ENCODE assay signal across 13 cellular contexts in the genomic region with DNA sequence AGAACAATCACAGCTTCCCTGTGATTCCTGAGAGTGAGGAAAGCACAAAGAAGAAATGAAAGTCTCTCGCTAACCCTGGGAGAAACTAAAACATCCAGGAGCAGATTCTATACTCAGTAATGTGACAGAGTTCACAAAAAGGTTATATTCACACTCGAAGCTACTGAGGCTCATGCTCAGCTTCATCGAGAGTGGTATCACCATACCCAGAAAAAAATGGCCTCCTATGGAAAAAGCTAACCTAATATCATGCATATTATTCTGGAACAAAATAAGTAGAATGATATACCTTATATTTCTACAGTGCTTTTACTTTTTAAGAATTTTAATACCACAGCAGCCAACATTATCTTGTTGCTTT. TPM values are rescaled to one million over a fixed set of nuclear protein-coding genes. Genes with fewer than 3 reads are reported as not detected.
DNase-seq lines count a peak whose midpoint lies in the region; ATAC-seq lines count a peak whose summit lies in the region.
"Had no signal": no experiment of that assay in that cellular context is flagged by ENCODE, and none has a peak within 500 bp of the region (broad histone marks: within the 10 kb centered on the region; RNA-seq: fewer than 3 reads in every experiment).

No MANE protein-coding gene starts in this region.

- H3K4me3 ChIP-seq in BLaER1: no peak overlapping the region
- no peak overlapping the region for H3K4me3 ChIP-seq in mesodermal cell (ENCODE audit: extremely low read depth, insufficient read depth, low read length, poor library complexity, severe bottlenecking)

- H3K4me1 ChIP-seq in BLaER1 (peaks cover 40% of the 10 kb centered on the region), mesodermal cell (ENCODE audit: control insufficient read depth, insufficient read depth, low read length, poor library complexity, severe bottlenecking) (peaks cover 8% of the 10 kb centered on the region)

- H3K27ac ChIP-seq in BLaER1 (peak overlapping the region; percentile 67), mesodermal cell (ENCODE audit: low read depth, low read length, severe bottlenecking) (peak overlapping the region; percentile 77)

- H3K9ac ChIP-seq in BLaER1: peak overlapping the region; percentile 42; the same call in 1 of the 2 replicates

- H3K4me3 Mint-ChIP-seq in activated naive CD8-positive, alpha-beta T cell: peak overlapping the region; percentile 39

- no peaks in the 10 kb centered on the region for H3K36me3 ChIP-seq in BLaER1
- H3K36me3 ChIP-seq in mesodermal cell (ENCODE audit: control insufficient read depth, insufficient read depth, low read length): no peaks in the 10 kb centered on the region

- H3K27me3 Mint-ChIP-seq in activated naive CD8-positive, alpha-beta T cell: no peaks in the 10 kb centered on the region

- no peaks in the 10 kb centered on the region for H3K9me3 Mint-ChIP-seq in activated naive CD8-positive, alpha-beta T cell (ENCODE audit: low read depth)

- H3K27me3 ChIP-seq in BLaER1: no peaks in the 10 kb centered on the region

- intact Hi-C loops in posterior cingulate gyrus (cut with DNase I): no loop called here

- no peaks in the 10 kb centered on the region for H4K20me1 ChIP-seq in BLaER1

- peaks cover 37% of the 10 kb centered on the region for H3K4me1 Mint-ChIP-seq in activated naive CD8-positive, alpha-beta T cell (ENCODE audit: low read depth)

- WGBS in mesodermal cell (ENCODE audit: insufficient coverage in 2 of 2), 2 experiments: no CpG with 5 or more reads among the region's 3 CpGs

- H3K9me3 ChIP-seq in BLaER1 (0 out of 2 replicates have a peak, but pooled peaks cover 3% of the 10 kb centered on the region), mesodermal cell (ENCODE audit: control insufficient read depth, low read length) (no peaks in the 10 kb centered on the region)

- peak overlapping the region; percentile 79 for H3K27ac Mint-ChIP-seq in activated naive CD8-positive, alpha-beta T cell

- ATAC-seq in GM19438 (IDR thresholded peaks at IDR 0.05; ENCODE audit: low read depth, unreplicated experiment): peak; percentile 45

- peak overlapping the region; percentile 53 for H3K4me2 ChIP-seq in BLaER1

- no peak for DNase-seq in stimulated activated CD8-positive, alpha-beta memory T cell treated with anti-CD3 and anti-CD28 coated beads, Interleukin-4, amount 100 ng/mL, for 48 hours
- DNase-seq in hypothalamus (lab: John Stamatoyannopoulos, UW) (no peak), NCI-H226 (no peak), posterior cingulate gyrus (no peak)
- DNase-seq: AML-193; EL; NCI-H1092 treated with DMSO at 0.1 percent for 48 hours; NCI-H524; stimulated activated CD4-positive, alpha-beta T cell treated with anti-CD3 and anti-CD28 coated beads, Interleukin-4, amount 100 ng/mL, for 1 hour had no signal

- H3K36me3 Mint-ChIP-seq in activated naive CD8-positive, alpha-beta T cell: no peaks in the 10 kb centered on the region

RNA-seq across cellular contexts. Expression of a gene that starts 13.5 kb away (rescaled TPM):
- 16.3 TPM for polyA plus RNA-seq in mesodermal cell (2013, experiment 1 of 2)
- polyA plus RNA-seq in mesodermal cell (2013, experiment 2 of 2): 16.9 TPM
